In genomic region chr3:57118279-57118678, GRCh38 we compare ENCODE assay signal across 1 cellular context.
TF ChIP-seq lines count a peak whose summit lies in the region.

No MANE protein-coding gene starts in this region.

TF ChIP-seq in GM23338, 12 proteins besides CTCF, POLR2A, EP300 and RAD21 (continued from another document):
- no peak for TF ChIP-seq REST (IDR thresholded peaks at IDR 0.05; ENCODE audit: unreplicated experiment)
- TF ChIP-seq ZNF331 (CRISPR knock-in tag; IDR thresholded peaks at IDR 0.05; ENCODE audit: low read depth): no peak
- no peak for TF ChIP-seq ZNF462 (CRISPR knock-in tag; IDR thresholded peaks at IDR 0.05)
- no peak for TF ChIP-seq ETS1 (IDR thresholded peaks at IDR 0.05)
- TF ChIP-seq ZNF114 (CRISPR knock-in tag; IDR thresholded peaks at IDR 0.05): no peak
- no peak for TF ChIP-seq CREB1 (CRISPR knock-in tag; IDR thresholded peaks at IDR 0.05; ENCODE audit: low read depth)
